In genomic region chr14:105771261-105772226, GRCh38 we compare ENCODE assay signal across 8 cellular contexts.
DNase-seq lines count a peak whose midpoint lies in the region; ATAC-seq and TF ChIP-seq lines count a peak whose summit lies in the region.
"Not testable (repeated sequence)": the region's sequence is repeated elsewhere in the genome, so short reads cannot be mapped to it uniquely, and the experiment has no call there.

No MANE protein-coding gene starts in this region.

- TF ChIP-seq POLR2A in HCT116 (IDR thresholded peaks at IDR 0.05; ENCODE audit: borderline replicate concordance, extremely low read depth, insufficient read depth, insufficient read length), result not testable (repeated sequence)

- POLR2A ChIA-PET in HCT116 (lab: Charles Lee); Panc1 (lab: Charles Lee): not testable (repeated sequence)

- DNase-seq in GM06990 (ENCODE audit: extremely low read depth, insufficient read length) (peak; percentile 3), right cardiac atrium (peak in 1 of 3 donors; percentile 16), mesenteric fat pad (ENCODE audit: low spot score) (peak; percentile 84)
- DNase-seq in HCT116 (ENCODE audit: low read depth, low spot score); Panc1 (ENCODE audit: low read depth, low spot score); aorta: not testable (repeated sequence)

- H3K4me3 ChIP-seq in GM06990 (replicated peaks; ENCODE audit: low read depth, low read length); HCT116 (replicated peaks in 1 of 2; ENCODE audit: low read depth in 1 of 2, low read length in 2 of 2); Panc1 (ENCODE audit: low read depth in 2 of 2, low read length in 2 of 2); right cardiac atrium (ENCODE audit: low read length); aorta (ENCODE audit: low read length in 2 of 2): not testable (repeated sequence)

- not testable (repeated sequence) for H3K36me3 ChIP-seq in GM06990 (ENCODE audit: control insufficient read depth, insufficient read depth, low read length); HCT116 (ENCODE audit: control insufficient read depth in 1 of 2, insufficient read depth in 2 of 2, low read length in 2 of 2); Panc1 (ENCODE audit: control insufficient read depth, insufficient read depth, low read length); aorta (ENCODE audit: control insufficient read depth in 1 of 2, insufficient read depth in 2 of 2, low read length in 1 of 2)

- H3K27ac Mint-ChIP-seq in stimulated activated memory B cell treated with anti-CD40 and anti-IgM and Interleukin-4, amounts not matched to agents 10 μg/mL and 1 μg/mL and 100 μg/mL, for 72 hours, result peak overlapping the region; percentile 75

- H3K27ac ChIP-seq in HCT116 (ENCODE audit: low read depth, low read length); Panc1 (ENCODE audit: low read length); right cardiac atrium (ENCODE audit: low read length); aorta (ENCODE audit: low read depth in 1 of 2, low read length in 2 of 2): not testable (repeated sequence)

- H3K4me3 Mint-ChIP-seq in stimulated activated memory B cell treated with anti-CD40 and anti-IgM and Interleukin-4, amounts not matched to agents 10 μg/mL and 1 μg/mL and 100 μg/mL, for 72 hours, result peak overlapping the region; percentile 74

- not testable (repeated sequence) for H3K79me2 ChIP-seq in HCT116 (ENCODE audit: insufficient read depth, low read length)

- H4K20me1 ChIP-seq in HCT116 (ENCODE audit: insufficient read depth), result not testable (repeated sequence)

- not testable (repeated sequence) for H3K9me3 ChIP-seq in HCT116 (ENCODE audit: control insufficient read depth in 1 of 2, insufficient read depth in 1 of 2, low read depth in 1 of 2, low read length in 2 of 2); Panc1 (ENCODE audit: control insufficient read depth, insufficient read depth, low read depth, low read length); right cardiac atrium (ENCODE audit: control insufficient read depth, low read length); aorta (ENCODE audit: control insufficient read depth, low read length)

- H3K9ac ChIP-seq in HCT116 (ENCODE audit: low read length), result not testable (repeated sequence)

- TF ChIP-seq CTCF in GM06990 (IDR thresholded peaks at IDR 0.05; ENCODE audit: insufficient read depth, low read length, poor library complexity, severe bottlenecking); HCT116 (IDR thresholded peaks at IDR 0.05 in 2 of 3, conservative IDR thresholded peaks at IDR 0.05 in 1 of 3; ENCODE audit: borderline replicate concordance in 1 of 3, insufficient read depth in 1 of 3, low read depth in 2 of 3, low read length in 2 of 3); Panc1 (IDR thresholded peaks at IDR 0.05): not testable (repeated sequence)

- not testable (repeated sequence) for BruUV-seq in HCT116 (replicated peaks; lab: Mats Ljungman, UMichigan); Panc1 (replicated peaks; lab: Mats Ljungman, UMichigan)

- ATAC-seq in HCT116 (0 out of 2 replicates have a peak, but pooled peaks have one; percentile 18), Panc1 (peak; percentile 50), esophagus mucosa (peak; percentile 43), right cardiac atrium (peak; percentile 42 to 57), aorta (ENCODE audit: low FRiP score) (peak; percentile 55)
- ATAC-seq in stimulated activated memory B cell treated with anti-CD40 and anti-IgM and Interleukin-4, amounts not matched to agents 10 μg/mL and 1 μg/mL and 100 μg/mL, for 72 hours, result not testable (repeated sequence)

- intact Hi-C loops in HCT116 (cut with micrococcal nuclease); Panc1 (cut with micrococcal nuclease; ENCODE audit: unreplicated experiment); right cardiac atrium (cut with DNase I); aorta (cut with DNase I): not testable (repeated sequence)

- H3K4me1 Mint-ChIP-seq in stimulated activated memory B cell treated with anti-CD40 and anti-IgM and Interleukin-4, amounts not matched to agents 10 μg/mL and 1 μg/mL and 100 μg/mL, for 72 hours, result peaks cover 37% of the 10 kb centered on the region

- peaks cover 66% of the 10 kb centered on the region for H3K36me3 Mint-ChIP-seq in stimulated activated memory B cell treated with anti-CD40 and anti-IgM and Interleukin-4, amounts not matched to agents 10 μg/mL and 1 μg/mL and 100 μg/mL, for 72 hours

- not testable (repeated sequence) for H2AFZ ChIP-seq in HCT116 (ENCODE audit: low read depth, low read length, poor library complexity, severe bottlenecking)

- H3K27me3 Mint-ChIP-seq in stimulated activated memory B cell treated with anti-CD40 and anti-IgM and Interleukin-4, amounts not matched to agents 10 μg/mL and 1 μg/mL and 100 μg/mL, for 72 hours, result not testable (repeated sequence)

- RAD21 ChIA-PET in HCT116 (lab: Charles Lee; ENCODE audit: low non-redundant PET in 1 of 2, low total read pairs in 2 of 2, uncharacterized antibody in 2 of 2, unreplicated experiment in 2 of 2), result not testable (repeated sequence)

- H3K4me2 ChIP-seq in HCT116 (ENCODE audit: low read length), result not testable (repeated sequence)

- in situ Hi-C loops in Panc1 (cut with HindIII; ENCODE audit: low pct_unique_long_range_greater_than_20kb, low sequenced_read_pairs), result not testable (repeated sequence)

- WGBS in right cardiac atrium, result 79% methylated on average over 25 of the region's 35 CpGs
- 82 to 83% methylated on average over 23 to 28 of the region's 35 CpGs for WGBS in aorta, 2 donors

- CTCF ChIA-PET in HCT116 (lab: Charles Lee); Panc1 (lab: Charles Lee): not testable (repeated sequence)

- H3K9me2 ChIP-seq in HCT116 (ENCODE audit: insufficient read depth), result not testable (repeated sequence)

- not testable (repeated sequence) for H3K27me3 ChIP-seq in GM06990 (replicated peaks; ENCODE audit: control insufficient read depth, insufficient read depth, low read length); HCT116 (ENCODE audit: insufficient read depth, low read length); Panc1 (ENCODE audit: control insufficient read depth, insufficient read depth, low read length); right cardiac atrium (ENCODE audit: control insufficient read depth, insufficient read depth); aorta (ENCODE audit: control insufficient read depth in 1 of 2, insufficient read depth in 2 of 2, low read length in 1 of 2)

- not testable (repeated sequence) for H3K4me1 ChIP-seq in HCT116 (ENCODE audit: control insufficient read depth in 1 of 2, insufficient read depth in 2 of 2, low read length in 2 of 2); Panc1 (ENCODE audit: control insufficient read depth, insufficient read depth, low read length); right cardiac atrium (ENCODE audit: control insufficient read depth, insufficient read depth, low read length); aorta (ENCODE audit: control insufficient read depth in 1 of 2, insufficient read depth in 2 of 2, low read length in 2 of 2)

- TF ChIP-seq RAD21 in HCT116 (IDR thresholded peaks at IDR 0.05; ENCODE audit: low read depth), result not testable (repeated sequence)

- H3K9me3 Mint-ChIP-seq in stimulated activated memory B cell treated with anti-CD40 and anti-IgM and Interleukin-4, amounts not matched to agents 10 μg/mL and 1 μg/mL and 100 μg/mL, for 72 hours, result not testable (repeated sequence)
